Comparison of ENCODE assay signal across 32 cellular contexts in the genomic region with DNA sequence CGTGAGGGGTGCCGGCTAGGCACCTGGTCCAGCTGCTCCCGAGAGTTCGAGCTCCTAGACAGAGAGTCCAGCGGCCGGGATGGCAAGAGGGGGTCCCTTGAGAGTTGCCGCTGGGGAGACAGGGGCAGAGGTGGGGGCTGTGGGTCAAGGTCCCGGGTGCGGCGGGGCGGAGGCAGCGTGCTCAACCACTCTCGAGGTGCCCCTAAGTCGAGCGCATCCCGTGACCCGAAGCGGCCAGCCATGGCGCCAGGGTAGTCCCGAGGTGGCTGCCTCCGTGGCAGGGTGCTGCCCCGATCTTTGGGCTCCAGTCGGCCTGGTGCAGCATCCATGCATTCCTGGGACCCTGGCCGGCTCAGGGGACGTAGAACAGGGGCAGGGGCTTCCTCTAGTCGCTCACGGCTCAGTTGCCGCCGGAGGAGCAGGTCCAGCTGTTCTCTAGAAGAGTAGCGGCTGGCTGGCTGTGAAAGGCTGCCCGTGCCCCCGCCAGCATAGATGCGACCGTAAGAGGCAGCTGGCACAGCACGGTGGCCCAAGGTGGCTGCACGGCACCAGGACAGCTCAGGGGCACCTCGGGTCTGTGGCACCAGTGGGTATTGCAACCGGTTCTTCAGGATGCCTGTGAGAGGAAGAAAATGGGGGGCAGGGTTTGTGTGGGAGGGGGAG. TPM values are rescaled to one million over a fixed set of nuclear protein-coding genes. Genes with fewer than 3 reads are reported as not detected.
"Had no signal": no experiment of that assay in that cellular context is flagged by ENCODE, and none has a peak within 500 bp of the region (broad histone marks: within the 10 kb centered on the region; RNA-seq: fewer than 3 reads in every experiment).

No MANE protein-coding gene starts in this region.

- H3K27ac Mint-ChIP-seq: stimulated activated memory B cell treated with anti-CD40 and anti-IgM and Interleukin-4, amounts not matched to agents 10 μg/mL and 1 μg/mL and 100 μg/mL, for 72 hours; stimulated activated naive B cell treated with anti-CD40 and anti-IgM and Interleukin-4, amounts not matched to agents 10 μg/mL and 1 μg/mL and 100 μg/mL, for 72 hours; stimulated activated naive CD8-positive, alpha-beta T cell treated with anti-CD3 and anti-CD28 coated beads, Interleukin-15, Interleukin-2, amounts not matched to agents 100 ng/mL and 50 ng/mL, for 24 hours; type B pancreatic cell had no signal

- H3K27me3 Mint-ChIP-seq: stimulated activated naive CD8-positive, alpha-beta T cell treated with anti-CD3 and anti-CD28 coated beads, Interleukin-15, amount 100 ng/mL, for 72 hours; stimulated activated naive CD8-positive, alpha-beta T cell treated with anti-CD3 and anti-CD28 coated beads, Interleukin-15, Interleukin-2, amounts not matched to agents 100 ng/mL and 50 ng/mL, for 24 hours; type B pancreatic cell had no signal

- H3K36me3 ChIP-seq: stomach, suprapubic skin, thoracic aorta, thyroid gland, transverse colon, upper lobe of left lung, upper lobe of right lung, uterus, vagina had no signal

- H3K4me1 Mint-ChIP-seq: stimulated activated effector memory CD8-positive, alpha-beta T cell treated with anti-CD3 and anti-CD28 coated beads, Interleukin-12 subunit alpha, Interleukin-12 subunit beta, amount 100 ng/mL, for 72 hours had no signal

- H3K27ac ChIP-seq: stomach, suprapubic skin, testis, thoracic aorta, thyroid gland, tibial artery, tibial nerve, transverse colon, upper lobe of left lung, upper lobe of right lung, uterus, vagina had no signal

- H3K4me3 Mint-ChIP-seq: stimulated activated effector memory CD8-positive, alpha-beta T cell treated with anti-CD3 and anti-CD28 coated beads, Interleukin-12 subunit alpha, Interleukin-12 subunit beta, amount 100 ng/mL, for 72 hours; stimulated activated memory B cell treated with anti-CD40 and anti-IgM and Interleukin-4, amounts not matched to agents 10 μg/mL and 1 μg/mL and 100 μg/mL, for 72 hours; stimulated activated naive B cell treated with anti-CD40 and anti-IgM and Interleukin-4, amounts not matched to agents 10 μg/mL and 1 μg/mL and 100 μg/mL, for 72 hours; stimulated activated naive CD8-positive, alpha-beta T cell treated with anti-CD3 and anti-CD28 coated beads, Interleukin-15, amount 100 ng/mL, for 72 hours; stimulated activated naive CD8-positive, alpha-beta T cell treated with anti-CD3 and anti-CD28 coated beads, Interleukin-15, Interleukin-2, amounts not matched to agents 100 ng/mL and 50 ng/mL, for 24 hours; type B pancreatic cell had no signal

- H3K9me3 Mint-ChIP-seq: stimulated activated effector memory CD8-positive, alpha-beta T cell treated with anti-CD3 and anti-CD28 coated beads, Interleukin-12 subunit alpha, Interleukin-12 subunit beta, amount 100 ng/mL, for 72 hours; stimulated activated memory B cell treated with anti-CD40 and anti-IgM and Interleukin-4, amounts not matched to agents 10 μg/mL and 1 μg/mL and 100 μg/mL, for 72 hours; stimulated activated naive B cell treated with anti-CD40 and anti-IgM and Interleukin-4, amounts not matched to agents 10 μg/mL and 1 μg/mL and 100 μg/mL, for 72 hours; stimulated activated naive CD8-positive, alpha-beta T cell treated with anti-CD3 and anti-CD28 coated beads, Interleukin-15, amount 100 ng/mL, for 72 hours; stimulated activated naive CD8-positive, alpha-beta T cell treated with anti-CD3 and anti-CD28 coated beads, Interleukin-15, Interleukin-2, amounts not matched to agents 100 ng/mL and 50 ng/mL, for 24 hours; type B pancreatic cell had no signal

- DNase-seq: stimulated activated CD4-positive, alpha-beta T cell treated with anti-CD3 and anti-CD28 coated beads, Interleukin-2, amount 100 ng/mL, for 48 hours; stimulated activated CD4-positive, alpha-beta T cell treated with anti-CD3 and anti-CD28 coated beads, Interleukin-4, amount 100 ng/mL, for 1 hour; stimulated activated CD4-positive, alpha-beta T cell treated with anti-CD3 and anti-CD28 coated beads, Interleukin-4, amount 100 ng/mL, for 24 hours; stimulated activated CD4-positive, alpha-beta T cell treated with anti-CD3 and anti-CD28 coated beads, Interleukin-4, amount 100 ng/mL, for 4 hours; stimulated activated CD8-positive, alpha-beta memory T cell treated with anti-CD3 and anti-CD28 coated beads, Interleukin-4, amount 100 ng/mL, for 48 hours; stimulated activated naive B cell treated with anti-CD40 and anti-IgM and Interleukin-4, amounts not matched to agents 10 μg/mL and 1 μg/mL and 100 μg/mL, for 72 hours; stimulated activated naive CD4-positive, alpha-beta T cell; stimulated activated naive CD4-positive, alpha-beta T cell treated with Interleukin-2 at 50 U/mL for 16 hours; stimulated activated naive CD8-positive, alpha-beta T cell treated with anti-CD3 and anti-CD28 coated beads, Interleukin-15, amount 100 ng/mL, for 72 hours; stimulated activated naive CD8-positive, alpha-beta T cell treated with anti-CD3 and anti-CD28 coated beads, Interleukin-15, Interleukin-2, amounts not matched to agents 100 U/mL and 50 U/mL, for 24 hours; stomach; substantia nigra; testis; thyroid gland; tibial artery; transverse colon; trophoblast cell; upper lobe of right lung; uterus had no signal

- H3K9me3 ChIP-seq: stomach, suprapubic skin, testis, thoracic aorta, thyroid gland, tibial artery, tibial nerve, transverse colon, upper lobe of left lung, upper lobe of right lung, uterus, vagina had no signal

- H3K36me3 Mint-ChIP-seq: type B pancreatic cell had no signal

- H3K4me3 ChIP-seq: stomach, suprapubic skin, testis, thoracic aorta, thyroid gland, tibial artery, tibial nerve, transverse colon, upper lobe of left lung, upper lobe of right lung, uterus, vagina had no signal

- H3K27me3 ChIP-seq: stomach, suprapubic skin, testis, thyroid gland, tibial artery, tibial nerve, transverse colon, upper lobe of left lung, upper lobe of right lung, uterus, vagina had no signal

RNA-seq across cellular contexts. Expression of a gene that starts 18.5 kb away (rescaled TPM):
- total RNA-seq: stomach, subcutaneous adipose tissue, suprapubic skin, temporal lobe, thyroid gland, tibial nerve, upper lobe of right lung, ureter, urinary bladder, uterus, vagina had no signal
- polyA plus RNA-seq: urinary bladder had no signal
